Comparison of ENCODE assay signal across 7 cellular contexts in genomic region chr12:80778005-80778541, GRCh38.
DNase-seq lines count a peak whose midpoint lies in the region; ATAC-seq and TF ChIP-seq lines count a peak whose summit lies in the region.

No MANE protein-coding gene starts in this region.

- ATAC-seq in GM19463 (IDR thresholded peaks at IDR 0.05; ENCODE audit: unreplicated experiment) (peak; percentile 94), HG03442 (IDR thresholded peaks at IDR 0.05; ENCODE audit: unreplicated experiment) (peak; percentile 97), upper lobe of left lung (ENCODE audit: low FRiP score in 2 of 2) (peak; percentile 34 to 66)

- H3K4me1 ChIP-seq in breast epithelium (no peaks in the 10 kb centered on the region), liver (ENCODE audit: control insufficient read depth in 4 of 4, insufficient read depth in 4 of 4, low read length in 3 of 4) (peaks cover 0 to 5% (median 0%) of the 10 kb centered on the region in 4 donors), upper lobe of left lung (peaks cover 0 to 12% (median 7%) of the 10 kb centered on the region in 4 donors)

- TF ChIP-seq CTCF in breast epithelium (IDR thresholded peaks at IDR 0.05) (no peak), liver (IDR thresholded peaks at IDR 0.05; ENCODE audit: low read depth, low read length, missing input control) (no peak), upper lobe of left lung (IDR thresholded peaks at IDR 0.05) (no peak)

- H3K9me3 ChIP-seq in breast epithelium: no peaks in the 10 kb centered on the region
- no peaks in the 10 kb centered on the region for H3K9me3 ChIP-seq in liver (ENCODE audit: control insufficient read depth in 4 of 4, low read length in 3 of 4)
- H3K9me3 ChIP-seq in upper lobe of left lung: no peaks in the 10 kb centered on the region

- TF ChIP-seq POLR2A in breast epithelium (IDR thresholded peaks at IDR 0.05) (no peak), upper lobe of left lung (IDR thresholded peaks at IDR 0.05) (no peak)

- H3K4me3 ChIP-seq in breast epithelium (no peak overlapping the region), liver (ENCODE audit: low read depth in 1 of 3, low read length in 3 of 3) (no peak overlapping the region), upper lobe of left lung (no peak overlapping the region)

- 61% methylated on average over 3 of the region's 3 CpGs for WGBS in liver
- WGBS in upper lobe of left lung, 2 donors: 53 to 58% methylated on average over 3 of the region's 3 CpGs

- no peak for TF ChIP-seq RAD21 in liver (IDR thresholded peaks at IDR 0.05)

- H3K27me3 ChIP-seq in breast epithelium (no peaks in the 10 kb centered on the region), liver (ENCODE audit: control insufficient read depth in 4 of 4, insufficient read depth in 4 of 4, low read length in 3 of 4) (no peaks in the 10 kb centered on the region), upper lobe of left lung (no peaks in the 10 kb centered on the region)

- DNase-seq in GM04503 (ENCODE audit: low read depth) (peak; percentile 90), NCI-H510A (lab: John Stamatoyannopoulos, UW) (peak; percentile 64), breast epithelium (ENCODE audit: low spot score in 2 of 2) (peak in 1 of 2 donors; percentile 57), upper lobe of left lung (peak in 1 of 2 donors; percentile 49)

- intact Hi-C loops in breast epithelium (cut with DNase I; ENCODE audit: low total_unique reads): no loop called here

- peak overlapping the region; percentile 62 to 91 for H3K27ac ChIP-seq in breast epithelium
- peak overlapping the region; percentile 29 to 36 for H3K27ac ChIP-seq in liver (ENCODE audit: low read depth in 1 of 2, low read length in 2 of 2)
- H3K27ac ChIP-seq in upper lobe of left lung: peak overlapping the region in 3 of 4 donors; percentile 10 to 63 (median 31)

- TF ChIP-seq EP300 in upper lobe of left lung (IDR thresholded peaks at IDR 0.05): no peak

- H3K9ac ChIP-seq in liver (ENCODE audit: low read depth in 1 of 2, low read length in 2 of 2): peak overlapping the region in 1 of 2 donors; percentile 48

- H3K36me3 ChIP-seq in breast epithelium (no peaks in the 10 kb centered on the region), liver (ENCODE audit: control insufficient read depth in 4 of 4, insufficient read depth in 3 of 4, low read depth in 1 of 4, low read length in 3 of 4) (no peaks in the 10 kb centered on the region), upper lobe of left lung (no peaks in the 10 kb centered on the region)

TF ChIP-seq in liver, 16 proteins besides CTCF, POLR2A, EP300 and RAD21:
- TF ChIP-seq REST (IDR thresholded peaks at IDR 0.05) (peak; percentile 68), RXRA (IDR thresholded peaks at IDR 0.05) (peak; percentile 23 to 54), JUND (IDR thresholded peaks at IDR 0.05) (peak; percentile 44 to 67), YY1 (IDR thresholded peaks at IDR 0.05) (peak; percentile 65), GABPA (IDR thresholded peaks at IDR 0.05 in 1 of 2, conservative IDR thresholded peaks at IDR 0.05 in 1 of 2) (no peak), HNF4A (conservative IDR thresholded peaks at IDR 0.05) (peak; percentile 68 to 87), FOXA1 (IDR thresholded peaks at IDR 0.05) (no peak), ZBTB33 (IDR thresholded peaks at IDR 0.05) (peak; percentile 58), NR2F2 (IDR thresholded peaks at IDR 0.05) (no peak), MAX (IDR thresholded peaks at IDR 0.05) (peak; percentile 92), SP1 (IDR thresholded peaks at IDR 0.05) (peak; percentile 62)
TF ChIP-seq in liver: peak in this region for 8.
